8 cellular contexts compared by ENCODE assay signal in the genomic region with DNA sequence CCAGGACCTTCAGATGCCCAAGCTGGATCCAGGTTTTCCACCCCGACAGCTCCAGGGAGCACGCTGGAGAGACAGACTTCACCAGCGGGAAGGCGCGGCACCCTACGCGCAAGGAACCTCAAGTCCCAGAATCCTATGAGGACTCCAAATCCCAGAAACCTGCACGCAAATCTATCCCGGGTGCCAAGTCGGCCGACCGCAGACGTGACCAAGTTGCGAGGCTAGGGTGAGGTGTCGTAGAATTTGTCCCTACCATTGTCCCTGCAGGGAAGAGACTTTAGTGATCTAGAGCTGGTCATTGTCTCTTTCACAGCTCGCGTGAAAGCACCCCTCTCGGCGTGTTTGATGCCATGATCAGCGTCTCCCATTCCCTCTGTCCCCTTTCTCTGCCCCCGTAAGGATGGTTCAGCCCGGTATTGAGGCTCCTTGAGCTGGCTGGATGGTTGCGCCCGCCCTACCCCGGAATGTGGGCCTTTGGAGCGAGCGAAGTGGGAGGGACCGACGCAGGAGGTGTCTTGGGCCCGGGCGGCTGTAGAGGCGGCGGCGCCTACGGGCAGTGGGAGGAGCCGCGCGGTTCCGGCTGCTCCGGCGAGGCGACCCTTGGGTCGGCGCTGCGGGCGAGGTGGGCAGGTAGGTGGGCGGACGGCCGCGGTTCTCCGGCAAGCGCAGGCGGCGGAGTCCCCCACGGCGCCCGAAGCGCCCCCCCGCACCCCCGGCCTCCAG. TPM values are rescaled to one million over a fixed set of nuclear protein-coding genes. Genes with fewer than 3 reads are reported as not detected.
DNase-seq lines count a peak whose midpoint lies in the region; ATAC-seq and TF ChIP-seq lines count a peak whose summit lies in the region.

A gene (plus strand): TSS at position 501 of the 723 bp plus-strand sequence. CDS start 246 bp downstream, outside the sequence.

- CTCF ChIA-PET in PC-9 (lab: Charles Lee): interaction anchor here (0.5 kb wide), 1 partner anchor 1238 kb away, joined by 4 read pairs; a partner anchor contains a TSS

- TF ChIP-seq CTCF in PC-9 (conservative IDR thresholded peaks at IDR 0.05): no peak
- no peak for TF ChIP-seq CTCF in epithelial cell of proximal tubule (conservative IDR thresholded peaks at IDR 0.05; ENCODE audit: low read depth, low read length)

- H3K4me3 ChIP-seq in PC-9: peak within 1 kb of the TSS; percentile 68
- H3K4me3 ChIP-seq in epithelial cell of proximal tubule (ENCODE audit: low read depth, low read length): peak within 1 kb of the TSS; percentile 79

- peak within 1 kb of the TSS; percentile 88 for H2AFZ ChIP-seq in PC-9

- H3K9me3 ChIP-seq in PC-9 (ENCODE audit: insufficient read depth, low read depth): no peaks in the 10 kb centered on the region; the same call in 1 of the 2 replicates

- H3K9me3 Mint-ChIP-seq in IgD-negative memory B cell: no peaks in the 10 kb centered on the region

- peak; percentile 94 for ATAC-seq in GM21528 (IDR thresholded peaks at IDR 0.05; ENCODE audit: low FRiP score, unreplicated experiment)

- H3K79me2 ChIP-seq in PC-9 (ENCODE audit: low read depth): peaks cover 46% of the 10 kb centered on the region

- intact Hi-C loops in PC-9 (cut with micrococcal nuclease; ENCODE audit: unreplicated experiment): loop anchor here (2.0 kb wide), 1 partner anchor 41 kb away; a partner anchor contains a TSS

- peaks cover 14% of the 10 kb centered on the region; the same call in 1 of the 2 replicates for H3K36me3 ChIP-seq in PC-9 (ENCODE audit: low read depth)

- H3K9me2 ChIP-seq in PC-9 (ENCODE audit: insufficient read depth): no peaks in the 10 kb centered on the region

- H3K27me3 ChIP-seq in PC-9 (ENCODE audit: insufficient read depth, low read depth): no peaks in the 10 kb centered on the region

- H3K27ac ChIP-seq in PC-9: peak within 1 kb of the TSS; percentile 88

- peaks cover 9 to 19% (median 14%) of the 10 kb centered on the region in 3 donors for H3K4me1 Mint-ChIP-seq in IgD-negative memory B cell

- peaks cover 36% of the 10 kb centered on the region for H3K4me1 ChIP-seq in PC-9 (replicated peaks; ENCODE audit: insufficient read depth)

- peaks cover under 1% of the 10 kb centered on the region; the same call in 1 of the 2 replicates for H4K20me1 ChIP-seq in PC-9 (ENCODE audit: insufficient read depth)

- H3K4me3 Mint-ChIP-seq in IgD-negative memory B cell: peak within 1 kb of the TSS; percentile 96 to 99 (median 98)

- peak within 1 kb of the TSS; percentile 94 for H3K4me2 ChIP-seq in PC-9

- H3K27me3 Mint-ChIP-seq in IgD-negative memory B cell: no peaks in the 10 kb centered on the region

- no TSS peak for BruUV-seq in PC-9 (replicated peaks; lab: Mats Ljungman, UMichigan)

- H3F3A ChIP-seq in PC-9 (ENCODE audit: insufficient read depth, low read depth): peaks cover 14% of the 10 kb centered on the region; the same call in 1 of the 2 replicates

- H3K27ac Mint-ChIP-seq in IgD-negative memory B cell: peak within 1 kb of the TSS in 2 of 3 donors; percentile 92 to 96

- POLR2A ChIA-PET in PC-9 (lab: Charles Lee; ENCODE audit: unreplicated experiment): interaction anchor here (0.5 to 0.8 kb wide), 11 partner anchors 11 to 1435 kb away, joined by 3 to 10 read pairs (median 4); no protein-coding TSS in a partner anchor

- peak; percentile 98 for DNase-seq in DMS 273 treated with DMSO at 0.1 percent for 48 hours (lab: John Stamatoyannopoulos, UW)
- peak; percentile 95 to 97 for DNase-seq in PC-9
- peak; percentile 85 for DNase-seq in activated T-cell treated with anti-CD3 and anti-CD28 coated beads, Interleukin-2, amount 50 U/mL, for 1 hour
- peak; percentile 90 for DNase-seq in epithelial cell of proximal tubule (ENCODE audit: low read depth)
- peak; percentile 95 for DNase-seq in mucosa of gallbladder (ENCODE audit: low spot score)
- DNase-seq in stimulated activated CD8-positive, alpha-beta memory T cell treated with anti-CD3 and anti-CD28 coated beads, Interleukin-4, amount 100 ng/mL, for 4 hours (ENCODE audit: low read depth in 2 of 2, low spot score in 1 of 2): peak; percentile 58 to 67

- no peaks in the 10 kb centered on the region for H3K36me3 Mint-ChIP-seq in IgD-negative memory B cell

RNA-seq across cellular contexts. Expression of the gene that starts here (rescaled TPM):
- polyA plus RNA-seq in IgD-negative memory B cell: 12.9 TPM
- 85.4 and 104 TPM in 2 replicates for total RNA-seq in PC-9 (2021)
- total RNA-seq in epithelial cell of proximal tubule: 48.0 and 48.6 TPM in 2 replicates
- total RNA-seq in mucosa of gallbladder: 25.2 TPM

Comparison
In these comparisons a context has a peak if more than half of its experiments do, and no peak if none do; other contexts are left out.
1. Peak in every context shown above with its lines: DNase-seq, ATAC-seq, H3K4me3 ChIP-seq and H3K27ac ChIP-seq.